ENCODE assay signal across 14 cellular contexts in the genomic region with DNA sequence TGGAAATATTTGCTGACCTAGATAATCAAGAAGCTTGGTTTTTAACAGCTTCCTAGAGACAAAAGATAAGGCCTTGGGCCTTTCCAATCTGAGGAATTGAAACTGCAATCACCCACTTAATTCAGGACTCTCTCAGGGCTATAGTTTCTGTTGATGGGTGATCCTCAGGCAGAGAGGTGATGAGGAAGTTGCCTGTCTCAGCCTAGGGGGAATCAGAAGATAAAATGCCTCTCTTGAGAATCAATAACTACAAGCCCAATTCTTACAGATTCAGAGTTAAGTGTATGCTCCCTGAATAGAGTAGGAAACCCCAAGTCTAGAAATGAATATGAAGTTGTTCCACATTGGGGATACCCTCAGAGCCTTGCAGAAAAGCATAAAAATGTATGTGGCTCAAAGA. TPM values are rescaled to one million over a fixed set of nuclear protein-coding genes. Genes with fewer than 3 reads are reported as not detected.
DNase-seq lines count a peak whose midpoint lies in the region; ATAC-seq, FAIRE-seq and TF ChIP-seq lines count a peak whose summit lies in the region.
"Had no signal": no experiment of that assay in that cellular context is flagged by ENCODE, and none has a peak within 500 bp of the region (broad histone marks: within the 10 kb centered on the region; RNA-seq: fewer than 3 reads in every experiment).

No MANE protein-coding gene starts in this region.

- CTCF ChIA-PET in activated CD8-positive, alpha-beta T cell treated with anti-CD3 and anti-CD28 coated beads, Interleukin-2, amount 10 ng/mL, durations not matched to agents 7 days and 5 days (lab: Charles Lee), result interaction anchor here (0.8 to 1.6 kb wide), 6 partner anchors 12 to 463 kb away, joined by 3 to 6 read pairs (median 3); no protein-coding TSS in a partner anchor

- peaks cover 5 to 32% of the 10 kb centered on the region in 2 donors for H3K36me3 Mint-ChIP-seq in activated T-cell treated with anti-CD3 and anti-CD28 coated beads, Interleukin-2, amount 50 U/mL, for 72 hours (ENCODE audit: insufficient read depth in 2 of 2)
- H3K36me3 Mint-ChIP-seq in activated CD8-positive, alpha-beta T cell treated with anti-CD3 and anti-CD28 coated beads, Interleukin-2, amount 10 ng/mL, durations not matched to agents 7 days and 5 days (ENCODE audit: low read depth), result peaks cover 71% of the 10 kb centered on the region
- H3K36me3 Mint-ChIP-seq in stimulated activated naive CD8-positive, alpha-beta T cell treated with anti-CD3 and anti-CD28 coated beads, Interleukin-15, Interleukin-2, amounts not matched to agents 100 ng/mL and 50 ng/mL, for 24 hours (ENCODE audit: low read depth), result peaks cover 86% of the 10 kb centered on the region

- TF ChIP-seq POLR2A in tibial nerve (IDR thresholded peaks at IDR 0.05), result no peak

- H3K9me3 ChIP-seq in tibial nerve, result no peaks in the 10 kb centered on the region

- TF ChIP-seq CTCF in tibial nerve (IDR thresholded peaks at IDR 0.05), result no peak

- POLR2A ChIA-PET in activated CD8-positive, alpha-beta T cell treated with anti-CD3 and anti-CD28 coated beads, Interleukin-2, amount 10 ng/mL, durations not matched to agents 7 days and 5 days (lab: Charles Lee), result interaction anchor here (0.7 kb wide), 1 partner anchor 78 kb away, joined by 3 read pairs; no protein-coding TSS in a partner anchor

- H3K4me1 ChIP-seq in tibial nerve, result no peaks in the 10 kb centered on the region

- no peak for DNase-seq in activated T-cell treated with anti-CD3 and anti-CD28 coated beads, Interleukin-2, amount 50 U/mL, for 72 hours
- DNase-seq in activated T-cell treated with anti-CD3 and anti-CD28 coated beads, Interleukin-2, amount 50 U/mL, for 1 hour, result no peak
- no peak for DNase-seq in activated CD8-positive, alpha-beta T cell treated with anti-CD3 and anti-CD28 coated beads, Interleukin-2, amount 10 ng/mL, durations not matched to agents 7 days and 5 days
- DNase-seq in tibial nerve (ENCODE audit: low spot score in 2 of 2) (no peak), urothelium cell line (ENCODE audit: low spot score) (no peak)
- DNase-seq: DMS79; effector CD8-positive, alpha-beta T cell; NCI-H1105 treated with DMSO at 0.1 percent for 48 hours; stimulated activated CD4-positive, alpha-beta T cell treated with anti-CD3 and anti-CD28 coated beads, Interleukin-4, amount 100 ng/mL, for 1 hour; T-helper 2 cell had no signal

- no peak overlapping the region for H3K4me3 ChIP-seq in tibial nerve

- H3K27me3 Mint-ChIP-seq in activated T-cell treated with anti-CD3 and anti-CD28 coated beads, Interleukin-2, amount 50 U/mL, for 72 hours (ENCODE audit: low read depth), result no peaks in the 10 kb centered on the region
- no peaks in the 10 kb centered on the region for H3K27me3 Mint-ChIP-seq in activated CD8-positive, alpha-beta T cell treated with anti-CD3 and anti-CD28 coated beads, Interleukin-2, amount 10 ng/mL, durations not matched to agents 7 days and 5 days (ENCODE audit: low read depth)
- H3K27me3 Mint-ChIP-seq in stimulated activated naive CD8-positive, alpha-beta T cell treated with anti-CD3 and anti-CD28 coated beads, Interleukin-15, Interleukin-2, amounts not matched to agents 100 ng/mL and 50 ng/mL, for 24 hours, result no peaks in the 10 kb centered on the region

- ATAC-seq in activated T-cell treated with anti-CD3 and anti-CD28 coated beads, Interleukin-2, amount 50 U/mL, for 72 hours (replicated peaks in 1 of 2), result peak in 1 of 2 donors; percentile 43
- ATAC-seq in HG02884 (IDR thresholded peaks at IDR 0.05; ENCODE audit: unreplicated experiment), result peak; percentile 44
- ATAC-seq in activated CD8-positive, alpha-beta T cell treated with anti-CD3 and anti-CD28 coated beads, Interleukin-2, amount 10 ng/mL, durations not matched to agents 7 days and 5 days, result no peak
- no peak for ATAC-seq in HG03442 (IDR thresholded peaks at IDR 0.05; ENCODE audit: unreplicated experiment)
- ATAC-seq: left lobe of liver had no signal

- FAIRE-seq in urothelium cell line (lab: Jason Lieb, UNC), result no peak

- H3K27ac ChIP-seq in tibial nerve, result no peak overlapping the region

- no peak overlapping the region for H3K4me3 Mint-ChIP-seq in activated T-cell treated with anti-CD3 and anti-CD28 coated beads, Interleukin-2, amount 50 U/mL, for 72 hours
- no peak overlapping the region for H3K4me3 Mint-ChIP-seq in activated CD8-positive, alpha-beta T cell treated with anti-CD3 and anti-CD28 coated beads, Interleukin-2, amount 10 ng/mL, durations not matched to agents 7 days and 5 days
- no peak overlapping the region for H3K4me3 Mint-ChIP-seq in stimulated activated naive CD8-positive, alpha-beta T cell treated with anti-CD3 and anti-CD28 coated beads, Interleukin-15, Interleukin-2, amounts not matched to agents 100 ng/mL and 50 ng/mL, for 24 hours

- TF ChIP-seq EP300 in tibial nerve (IDR thresholded peaks at IDR 0.05), result no peak

- peaks cover 0 to 26% (median 0%) of the 10 kb centered on the region in 3 donors for H3K36me3 ChIP-seq in tibial nerve

- no peaks in the 10 kb centered on the region for H3K9me3 Mint-ChIP-seq in activated T-cell treated with anti-CD3 and anti-CD28 coated beads, Interleukin-2, amount 50 U/mL, for 72 hours
- H3K9me3 Mint-ChIP-seq in activated CD8-positive, alpha-beta T cell treated with anti-CD3 and anti-CD28 coated beads, Interleukin-2, amount 10 ng/mL, durations not matched to agents 7 days and 5 days (ENCODE audit: insufficient read depth), result no peaks in the 10 kb centered on the region
- no peaks in the 10 kb centered on the region for H3K9me3 Mint-ChIP-seq in stimulated activated naive CD8-positive, alpha-beta T cell treated with anti-CD3 and anti-CD28 coated beads, Interleukin-15, Interleukin-2, amounts not matched to agents 100 ng/mL and 50 ng/mL, for 24 hours

- no peaks in the 10 kb centered on the region for H3K27me3 ChIP-seq in tibial nerve

- peak overlapping the region; percentile 47 for H3K27ac Mint-ChIP-seq in activated T-cell treated with anti-CD3 and anti-CD28 coated beads, Interleukin-2, amount 50 U/mL, for 72 hours
- H3K27ac Mint-ChIP-seq in activated CD8-positive, alpha-beta T cell treated with anti-CD3 and anti-CD28 coated beads, Interleukin-2, amount 10 ng/mL, durations not matched to agents 7 days and 5 days, result peak overlapping the region; percentile 44
- H3K27ac Mint-ChIP-seq in stimulated activated naive CD8-positive, alpha-beta T cell treated with anti-CD3 and anti-CD28 coated beads, Interleukin-15, Interleukin-2, amounts not matched to agents 100 ng/mL and 50 ng/mL, for 24 hours, result peak overlapping the region; percentile 66

- H3K4me1 Mint-ChIP-seq in activated T-cell treated with anti-CD3 and anti-CD28 coated beads, Interleukin-2, amount 50 U/mL, for 72 hours (ENCODE audit: low read depth), result peaks cover 64% of the 10 kb centered on the region
- peaks cover 47% of the 10 kb centered on the region for H3K4me1 Mint-ChIP-seq in activated CD8-positive, alpha-beta T cell treated with anti-CD3 and anti-CD28 coated beads, Interleukin-2, amount 10 ng/mL, durations not matched to agents 7 days and 5 days (ENCODE audit: low read depth)
- H3K4me1 Mint-ChIP-seq in stimulated activated naive CD8-positive, alpha-beta T cell treated with anti-CD3 and anti-CD28 coated beads, Interleukin-15, Interleukin-2, amounts not matched to agents 100 ng/mL and 50 ng/mL, for 24 hours (ENCODE audit: low read depth), result peaks cover 68% of the 10 kb centered on the region

RNA-seq across cellular contexts. Expression of gene NFKB1, which starts 45.5 kb away (rescaled TPM):
- 100 to 1,000 TPM; 151 to 167 TPM for total RNA-seq in activated T-cell treated with anti-CD3 and anti-CD28 coated beads, Interleukin-2, amount 50 U/mL, for 72 hours
- total RNA-seq in activated CD8-positive, alpha-beta T cell treated with anti-CD3 and anti-CD28 coated beads, Interleukin-2, amount 10 ng/mL, durations not matched to agents 7 days and 5 days, result 100 to 1,000 TPM; 150 to 162 TPM
- 10 to 100 TPM; 21.6 to 44.8 (median 28.3) TPM for total RNA-seq in tibial nerve
